In genomic region chr5:113214026-113214425, GRCh38 we compare ENCODE assay signal across 23 cellular contexts.
DNase-seq lines count a peak whose midpoint lies in the region; ATAC-seq and TF ChIP-seq lines count a peak whose summit lies in the region.
"Had no signal": no experiment of that assay in that cellular context is flagged by ENCODE, and none has a peak within 500 bp of the region (broad histone marks: within the 10 kb centered on the region; RNA-seq: fewer than 3 reads in every experiment).

No MANE protein-coding gene starts in this region.

- no peak overlapping the region for H2BK15ac ChIP-seq in neuronal stem cell (ENCODE audit: low read length)

- POLR2A ChIA-PET in CD8-positive, alpha-beta memory T cell (lab: Charles Lee) = no interaction called here

- CTCF ChIA-PET in CD8-positive, alpha-beta memory T cell (lab: Charles Lee) = no interaction called here

- H3K4me1 ChIP-seq in left ventricle myocardium inferior = peaks cover 89% of the 10 kb centered on the region
- H3K4me1 ChIP-seq in endodermal cell (ENCODE audit: control insufficient read depth, insufficient read depth, low read length) = peaks cover 30% of the 10 kb centered on the region
- peaks cover 42 to 61% of the 10 kb centered on the region in 2 donors for H3K4me1 ChIP-seq in neuronal stem cell (ENCODE audit: control insufficient read depth in 2 of 2, insufficient read depth in 1 of 2, low read depth in 1 of 2, low read length in 2 of 2)
- no peaks in the 10 kb centered on the region for H3K4me1 ChIP-seq in CD8-positive, alpha-beta memory T cell (ENCODE audit: insufficient read depth, low read length)

- H3K23ac ChIP-seq in neuronal stem cell (ENCODE audit: low read depth, low read length, poor library complexity) = no peak overlapping the region

- H3K27ac Mint-ChIP-seq in endodermal cell = no peak overlapping the region
- no peak overlapping the region for H3K27ac Mint-ChIP-seq in CD8-positive, alpha-beta memory T cell
- H3K27ac Mint-ChIP-seq: activated CD8-positive, alpha-beta memory T cell treated with anti-CD3 and anti-CD28 coated beads, Interleukin-2, amount 10 ng/mL, durations not matched to agents 7 days and 5 days; brain; immature natural killer cell; stimulated activated naive CD8-positive, alpha-beta T cell treated with anti-CD3 and anti-CD28 coated beads, Interleukin-15, Interleukin-2, amounts not matched to agents 100 ng/mL and 50 ng/mL, for 24 hours; T-cell had no signal

- H3K14ac ChIP-seq in neuronal stem cell (ENCODE audit: low read length) = no peak overlapping the region

- no peaks in the 10 kb centered on the region for H3K9me3 ChIP-seq in left ventricle myocardium inferior (replicated peaks)
- no peaks in the 10 kb centered on the region for H3K9me3 ChIP-seq in endodermal cell (ENCODE audit: control insufficient read depth, low read length)
- peaks cover 0 to 13% of the 10 kb centered on the region in 2 donors for H3K9me3 ChIP-seq in neuronal stem cell (replicated peaks in 1 of 2; ENCODE audit: control insufficient read depth in 2 of 2, insufficient read depth in 1 of 2, low read depth in 1 of 2, low read length in 2 of 2)
- no peaks in the 10 kb centered on the region for H3K9me3 ChIP-seq in CD8-positive, alpha-beta memory T cell (ENCODE audit: low read length)
- H3K9me3 ChIP-seq: HAP-1, uterus had no signal

- H3K36me3 ChIP-seq in left ventricle myocardium inferior = no peaks in the 10 kb centered on the region
- peaks cover 9% of the 10 kb centered on the region for H3K36me3 ChIP-seq in endodermal cell (ENCODE audit: control insufficient read depth, insufficient read depth, low read length)
- H3K36me3 ChIP-seq in neuronal stem cell (replicated peaks in 1 of 2; ENCODE audit: control insufficient read depth in 2 of 2, insufficient read depth in 2 of 2, low read length in 2 of 2) = no peaks in the 10 kb centered on the region
- H3K36me3 ChIP-seq in CD8-positive, alpha-beta memory T cell (ENCODE audit: insufficient read depth, low read length) = no peaks in the 10 kb centered on the region
- H3K36me3 ChIP-seq: HAP-1, uterus had no signal

- no peak for DNase-seq in left ventricle myocardium inferior
- no peak for DNase-seq in left cardiac atrium
- DNase-seq in endodermal cell = peak; percentile 47
- DNase-seq in neuronal stem cell (ENCODE audit: low spot score) = no peak
- DNase-seq in substantia nigra (lab: John Stamatoyannopoulos, UW) = peak in 30 of 49 donors; percentile 5 to 67 (median 31)
- DNase-seq in NCI-H1436 treated with DMSO at 0.1 percent for 48 hours (lab: John Stamatoyannopoulos, UW) = no peak
- DNase-seq in CD8-positive, alpha-beta memory T cell = no peak
- no peak for DNase-seq in activated CD8-positive, alpha-beta memory T cell treated with anti-CD3 and anti-CD28 coated beads, Interleukin-2, amount 50 U/mL, for 48 hours
- DNase-seq: 8988T; activated CD8-positive, alpha-beta memory T cell treated with anti-CD3 and anti-CD28 coated beads, Interleukin-2, amount 10 ng/mL, durations not matched to agents 7 days and 5 days; activated T-cell treated with anti-CD3 and anti-CD28 coated beads, Interleukin-2, amount 50 U/mL, for 48 hours; DND-41; GF-D8; immature natural killer cell; mesenchymal stem cell; NCI-H1694 treated with DMSO at 0.1 percent for 48 hours; small intestine; T-cell; uterus had no signal

- H3K18ac ChIP-seq in neuronal stem cell (ENCODE audit: low read length) = no peak overlapping the region

- no peaks in the 10 kb centered on the region for H3K9me3 Mint-ChIP-seq in endodermal cell
- H3K9me3 Mint-ChIP-seq in CD8-positive, alpha-beta memory T cell = no peaks in the 10 kb centered on the region
- H3K9me3 Mint-ChIP-seq: brain; immature natural killer cell; stimulated activated naive CD8-positive, alpha-beta T cell treated with anti-CD3 and anti-CD28 coated beads, Interleukin-15, Interleukin-2, amounts not matched to agents 100 ng/mL and 50 ng/mL, for 24 hours; T-cell had no signal

- H3K9ac ChIP-seq in endodermal cell (ENCODE audit: extremely low read depth, low read length, poor library complexity, severe bottlenecking) = no peak overlapping the region
- no peak overlapping the region for H3K9ac ChIP-seq in neuronal stem cell (ENCODE audit: low read depth, low read length, poor library complexity)

- no peak overlapping the region for H3K4me2 ChIP-seq in neuronal stem cell (ENCODE audit: insufficient read depth, low read length, poor library complexity, severe bottlenecking)

- H3K79me1 ChIP-seq in neuronal stem cell (ENCODE audit: low read depth, low read length) = no peaks in the 10 kb centered on the region

- no peak overlapping the region for H2BK120ac ChIP-seq in neuronal stem cell (ENCODE audit: low read depth, low read length)

- H3K4me3 Mint-ChIP-seq in endodermal cell = no peak overlapping the region
- no peak overlapping the region for H3K4me3 Mint-ChIP-seq in CD8-positive, alpha-beta memory T cell
- H3K4me3 Mint-ChIP-seq: activated CD8-positive, alpha-beta memory T cell treated with anti-CD3 and anti-CD28 coated beads, Interleukin-2, amount 10 ng/mL, durations not matched to agents 7 days and 5 days; brain; immature natural killer cell; stimulated activated naive CD8-positive, alpha-beta T cell treated with anti-CD3 and anti-CD28 coated beads, Interleukin-15, Interleukin-2, amounts not matched to agents 100 ng/mL and 50 ng/mL, for 24 hours; T-cell had no signal

- intact Hi-C loops in left ventricle myocardium inferior (cut with micrococcal nuclease) (no loop called here), left cardiac atrium (cut with DNase I) (no loop called here)

- H3K4me3 ChIP-seq in left ventricle myocardium inferior (no peak overlapping the region), endodermal cell (ENCODE audit: low read length) (no peak overlapping the region), neuronal stem cell (ENCODE audit: low read length in 2 of 2) (no peak overlapping the region)
- H3K4me3 ChIP-seq in CD8-positive, alpha-beta memory T cell (ENCODE audit: low read length) = no peak overlapping the region
- H3K4me3 ChIP-seq: HAP-1, uterus had no signal

- no peaks in the 10 kb centered on the region for H3K36me3 Mint-ChIP-seq in endodermal cell (ENCODE audit: low read depth)
- H3K36me3 Mint-ChIP-seq in CD8-positive, alpha-beta memory T cell = no peaks in the 10 kb centered on the region
- H3K36me3 Mint-ChIP-seq: activated CD8-positive, alpha-beta memory T cell treated with anti-CD3 and anti-CD28 coated beads, Interleukin-2, amount 10 ng/mL, durations not matched to agents 7 days and 5 days; brain; immature natural killer cell; T-cell had no signal

- H2BK12ac ChIP-seq in neuronal stem cell (ENCODE audit: low read length) = no peak overlapping the region

- H4K91ac ChIP-seq in neuronal stem cell (ENCODE audit: low read depth, low read length, poor library complexity) = no peak overlapping the region

- H2BK5ac ChIP-seq in neuronal stem cell (ENCODE audit: low read length) = no peak overlapping the region

- H2AK5ac ChIP-seq in neuronal stem cell (ENCODE audit: low read depth, low read length) = no peak overlapping the region

- TF ChIP-seq CTCF in left ventricle myocardium inferior (IDR thresholded peaks at IDR 0.05; ENCODE audit: borderline replicate concordance) (no peak), endodermal cell (conservative IDR thresholded peaks at IDR 0.05) (no peak)

- no peak overlapping the region for H3K4ac ChIP-seq in neuronal stem cell (ENCODE audit: low read length)

- 90 to 100% methylated on average over 3 to 8 of the region's 8 CpGs for WGBS in endodermal cell (ENCODE audit: insufficient coverage in 1 of 2, insufficient read length in 1 of 2), 2 experiments
- WGBS in neuronal stem cell (ENCODE audit: extremely low coverage in 2 of 2, insufficient read length in 2 of 2, insufficient replicate concordance in 1 of 2), 2 donors = no CpG with 5 or more reads among the region's 8 CpGs

- H3K4me1 Mint-ChIP-seq in endodermal cell = peaks cover 39% of the 10 kb centered on the region
- H3K4me1 Mint-ChIP-seq in CD8-positive, alpha-beta memory T cell = peaks cover 0 to 4% (median 0%) of the 10 kb centered on the region in 3 donors
- H3K4me1 Mint-ChIP-seq: activated CD8-positive, alpha-beta memory T cell treated with anti-CD3 and anti-CD28 coated beads, Interleukin-2, amount 10 ng/mL, durations not matched to agents 7 days and 5 days; immature natural killer cell; T-cell had no signal

- no peaks in the 10 kb centered on the region for H3K27me3 ChIP-seq in left ventricle myocardium inferior (ENCODE audit: low read depth)
- no peaks in the 10 kb centered on the region for H3K27me3 ChIP-seq in endodermal cell (ENCODE audit: control insufficient read depth, insufficient read depth, low read length, poor library complexity, severe bottlenecking)
- H3K27me3 ChIP-seq in neuronal stem cell (ENCODE audit: control insufficient read depth in 3 of 3, insufficient read depth in 3 of 3, low read depth in 1 of 3, low read length in 3 of 3) = peaks cover 0 to 16% (median 0%) of the 10 kb centered on the region in 3 experiments
- no peaks in the 10 kb centered on the region for H3K27me3 ChIP-seq in CD8-positive, alpha-beta memory T cell (ENCODE audit: insufficient read depth, low read length, poor library complexity, severe bottlenecking)
- H3K27me3 ChIP-seq: uterus had no signal

- H4K8ac ChIP-seq in neuronal stem cell (ENCODE audit: low read depth, low read length) = no peak overlapping the region

- ATAC-seq in left cardiac atrium = no peak
- ATAC-seq: activated CD8-positive, alpha-beta memory T cell treated with anti-CD3 and anti-CD28 coated beads, Interleukin-2, amount 10 ng/mL, durations not matched to agents 7 days and 5 days; T-cell had no signal

- H3K27me3 Mint-ChIP-seq in endodermal cell (ENCODE audit: insufficient read depth) = no peaks in the 10 kb centered on the region
- peaks cover 0 to 2% of the 10 kb centered on the region in 2 donors for H3K27me3 Mint-ChIP-seq in CD8-positive, alpha-beta memory T cell
- H3K27me3 Mint-ChIP-seq: activated CD8-positive, alpha-beta memory T cell treated with anti-CD3 and anti-CD28 coated beads, Interleukin-2, amount 10 ng/mL, durations not matched to agents 7 days and 5 days; stimulated activated naive CD8-positive, alpha-beta T cell treated with anti-CD3 and anti-CD28 coated beads, Interleukin-15, Interleukin-2, amounts not matched to agents 100 ng/mL and 50 ng/mL, for 24 hours had no signal

- H3K27ac ChIP-seq in left ventricle myocardium inferior (replicated peaks) (peak overlapping the region; percentile 33), endodermal cell (ENCODE audit: low read depth, low read length) (peak overlapping the region; percentile 62), neuronal stem cell (replicated peaks; ENCODE audit: low read length) (peak overlapping the region; percentile 6), substantia nigra (ENCODE audit: low read depth, low read length, poor library complexity, severe bottlenecking) (no peak overlapping the region)
- no peak overlapping the region for H3K27ac ChIP-seq in CD8-positive, alpha-beta memory T cell (ENCODE audit: low read depth, low read length)
- H3K27ac ChIP-seq: C4-2B, uterus had no signal

- no peak overlapping the region for H2AFZ ChIP-seq in neuronal stem cell (ENCODE audit: low read length)

Comparison
In these comparisons a context has a peak if more than half of its experiments do, and no peak if none do; other contexts are left out.
1. DNase-seq: peak in endodermal cell (single experiment) and substantia nigra (30 of 49); none in left ventricle myocardium inferior (single experiment), left cardiac atrium (single experiment), neuronal stem cell (single experiment), NCI-H1436 treated with DMSO at 0.1 percent for 48 hours (single experiment), CD8-positive, alpha-beta memory T cell (0 of 5) and activated CD8-positive, alpha-beta memory T cell treated with anti-CD3 and anti-CD28 coated beads, Interleukin-2, amount 50 U/mL, for 48 hours (single experiment).
2. H3K27ac ChIP-seq: peak in left ventricle myocardium inferior (single experiment), endodermal cell (single experiment) and neuronal stem cell (single experiment); none in substantia nigra (single experiment) and CD8-positive, alpha-beta memory T cell (single experiment).